8 cellular contexts compared by ENCODE assay signal in the genomic region with DNA sequence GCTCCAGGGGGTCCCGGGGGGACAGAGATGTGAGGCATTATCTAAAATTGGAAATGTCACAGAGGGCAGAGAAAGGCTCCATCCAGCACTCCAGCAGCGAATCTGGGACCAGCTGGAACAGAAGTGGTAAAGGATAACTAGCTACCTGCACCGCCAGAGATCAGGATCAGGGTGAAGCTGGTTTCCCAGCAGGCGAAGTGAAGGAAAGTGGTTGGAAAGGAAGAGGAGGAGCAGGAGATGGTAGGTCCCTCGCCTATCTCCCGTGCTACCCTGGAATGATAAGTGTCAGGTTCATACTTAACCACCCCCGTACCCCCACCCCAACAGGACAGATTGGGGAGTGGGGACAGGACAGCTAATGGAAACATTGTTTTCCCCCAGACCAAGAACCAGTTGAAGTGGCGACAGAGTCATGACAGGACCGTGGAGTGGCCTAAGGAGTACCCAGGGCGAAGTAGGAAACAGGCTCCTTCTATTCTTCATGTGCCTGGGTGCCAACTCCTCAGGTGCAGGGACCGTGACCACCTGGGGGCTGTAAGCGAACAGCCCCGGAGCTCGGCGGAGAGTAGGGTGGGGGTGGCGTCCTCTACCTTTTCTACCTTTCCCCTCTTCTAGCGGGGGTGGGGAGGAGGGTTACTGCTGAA.
DNase-seq lines count a peak whose midpoint lies in the region; ATAC-seq and TF ChIP-seq lines count a peak whose summit lies in the region.

No MANE protein-coding gene starts in this region.

- no peak for DNase-seq in SK-N-MC (ENCODE audit: low read depth, low spot score)
- no peak for DNase-seq in foreskin fibroblast
- no peak for DNase-seq in activated CD4-positive, CD25-positive, alpha-beta regulatory T cell (lab: John Stamatoyannopoulos, UW)
- no peak for DNase-seq in NCI-H2171 (lab: John Stamatoyannopoulos, UW)

- H3K9ac ChIP-seq in SK-N-MC (ENCODE audit: insufficient read length), result peak overlapping the region; percentile 93
- H3K9ac ChIP-seq in rectal smooth muscle tissue (ENCODE audit: low read length), result peak overlapping the region; percentile 91

- peaks cover 9% of the 10 kb centered on the region for H3K4me1 ChIP-seq in rectal smooth muscle tissue (ENCODE audit: control insufficient read depth, insufficient read depth, low read length)

- H3K36me3 ChIP-seq in SK-N-MC (ENCODE audit: insufficient read depth, low read length), result peaks cover 33% of the 10 kb centered on the region
- H3K36me3 ChIP-seq in rectal smooth muscle tissue (ENCODE audit: control insufficient read depth, insufficient read depth, low read length), result peaks cover 17% of the 10 kb centered on the region

- peak overlapping the region; percentile 99 for H3K4me3 ChIP-seq in SK-N-MC
- peak overlapping the region; percentile 95 to 97 for H3K4me3 ChIP-seq in foreskin fibroblast (ENCODE audit: low read depth in 1 of 2, low read length in 2 of 2)
- H3K4me3 ChIP-seq in rectal smooth muscle tissue (ENCODE audit: low read length), result peak overlapping the region; percentile 98

- ATAC-seq in GM21786 (IDR thresholded peaks at IDR 0.05; ENCODE audit: unreplicated experiment) (peak; percentile 19), HG03196 (IDR thresholded peaks at IDR 0.05; ENCODE audit: unreplicated experiment) (no peak), GM18867 (IDR thresholded peaks at IDR 0.05; ENCODE audit: unreplicated experiment) (no peak)

- no peaks in the 10 kb centered on the region for H3K9me3 ChIP-seq in SK-N-MC (ENCODE audit: low read depth, low read length)

- TF ChIP-seq CTCF in foreskin fibroblast (IDR thresholded peaks at IDR 0.05; ENCODE audit: low read depth, low read length), result no peak

- no peak overlapping the region for H3K27ac ChIP-seq in SK-N-MC
- peak overlapping the region; percentile 89 for H3K27ac ChIP-seq in rectal smooth muscle tissue (ENCODE audit: low read depth, low read length)

- H3K27me3 ChIP-seq in rectal smooth muscle tissue (ENCODE audit: control insufficient read depth, insufficient read depth, low read length), result no peaks in the 10 kb centered on the region
